In the genomic region with DNA sequence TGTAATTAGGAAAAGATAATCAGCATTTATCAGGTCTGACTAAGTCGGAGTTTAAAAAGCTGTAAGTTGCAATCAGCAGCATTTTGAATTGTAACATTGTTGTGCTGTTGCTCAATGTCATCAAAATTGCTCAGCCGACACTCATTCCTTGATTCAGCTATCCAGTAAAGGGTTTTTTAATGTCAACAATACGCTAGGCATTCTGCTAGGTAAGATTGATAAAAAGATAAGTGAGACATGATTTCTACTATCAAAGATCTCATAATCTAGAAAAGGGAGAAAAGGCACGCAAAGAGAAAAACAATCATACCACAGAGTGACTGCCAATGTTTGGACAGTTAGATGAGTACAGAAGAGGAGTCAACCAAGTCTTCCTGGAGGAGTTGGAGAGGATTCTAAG, we compare ENCODE assay signal across 19 cellular contexts.
A peak's percentile ranks its signal among the peaks of the same experiment; 100 is the strongest.
DNase-seq lines count a peak whose midpoint lies in the region; ATAC-seq, FAIRE-seq and TF ChIP-seq lines count a peak whose summit lies in the region.
"Had no signal": no experiment of that assay in that cellular context is flagged by ENCODE, and none has a peak within 500 bp of the region (broad histone marks: within the 10 kb centered on the region; RNA-seq: fewer than 3 reads in every experiment).

No MANE protein-coding gene starts in this region.

- FAIRE-seq in D721Med (lab: Jason Lieb, UNC): peak; percentile 69
- FAIRE-seq: HepG2, HTR-8/SVneo had no signal

- H3K4me3 ChIP-seq in epithelial cell of esophagus (ENCODE audit: low read length): no peak overlapping the region
- H3K4me3 ChIP-seq: BLaER1, HAP-1 had no signal

- TF ChIP-seq CTCF in D721Med (IDR thresholded peaks at IDR 0.05; ENCODE audit: insufficient read depth, missing control alignments) (no peak), epithelial cell of esophagus (IDR thresholded peaks at IDR 0.05; ENCODE audit: insufficient read depth, low read depth, low read length, missing control alignments) (no peak)

- no peak for ATAC-seq in GM21825 (IDR thresholded peaks at IDR 0.05; ENCODE audit: unreplicated experiment)
- ATAC-seq in GM18861 (IDR thresholded peaks at IDR 0.05; ENCODE audit: unreplicated experiment): no peak
- ATAC-seq: HepG2 had no signal

- DNase-seq in D721Med (ENCODE audit: insufficient read length, low spot score): no peak
- DNase-seq in ELR (ENCODE audit: low read depth): peak; percentile 39
- DNase-seq in M059J (ENCODE audit: low read depth): peak; percentile 62
- DNase-seq in epithelial cell of esophagus (ENCODE audit: low read depth): peak; percentile 1
- DNase-seq in DMS79 (lab: John Stamatoyannopoulos, UW): no peak
- no peak for DNase-seq in activated CD8-positive, alpha-beta memory T cell treated with anti-CD3 and anti-CD28 coated beads for 24 hours
- DNase-seq: 8988T; AML-193; Caco-2; CD8-positive, alpha-beta memory T cell; DMS53; GF-D8; GOT3 had no signal

Comparison
In these comparisons a context has a peak if more than half of its experiments do, and no peak if none do; other contexts are left out.
1. DNase-seq: peak in ELR (single experiment), M059J (single experiment) and epithelial cell of esophagus (single experiment); none in D721Med (single experiment), DMS79 (single experiment) and activated CD8-positive, alpha-beta memory T cell treated with anti-CD3 and anti-CD28 coated beads for 24 hours (single experiment).